In genomic region chr1:35452086-35452485, GRCh38 we compare ENCODE assay signal across 1 cellular context.
TF ChIP-seq lines count a peak whose summit lies in the region.

No MANE protein-coding gene starts in this region.

TF ChIP-seq in GM23338, 12 proteins besides CTCF, POLR2A, EP300 and RAD21 (continued from another document):
- TF ChIP-seq REST (IDR thresholded peaks at IDR 0.05; ENCODE audit: unreplicated experiment), result no peak
- TF ChIP-seq ZNF114 (CRISPR knock-in tag; IDR thresholded peaks at IDR 0.05), result no peak
